Comparison of ENCODE assay signal across 18 cellular contexts in the genomic region with DNA sequence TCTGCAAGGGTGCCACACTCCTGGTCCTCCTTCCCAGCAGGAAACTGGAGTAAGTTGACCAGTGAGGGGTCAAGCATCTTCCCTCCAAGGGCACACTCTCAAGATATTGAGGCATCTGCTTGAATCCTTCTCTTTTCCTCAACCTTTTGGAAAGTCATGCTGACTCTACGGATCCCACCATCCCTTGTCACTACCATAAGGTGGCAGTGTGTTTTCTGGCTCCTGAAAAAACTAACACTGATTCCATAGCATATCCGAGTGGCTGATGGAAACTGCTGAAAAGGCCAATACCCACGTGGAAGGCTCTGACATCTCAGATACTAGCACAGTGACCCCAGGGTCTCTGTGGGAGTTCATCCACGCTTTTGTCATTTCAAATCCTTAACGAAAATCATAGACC. TPM values are rescaled to one million over a fixed set of nuclear protein-coding genes. Genes with fewer than 3 reads are reported as not detected.
"Had no signal": no experiment of that assay in that cellular context is flagged by ENCODE, and none has a peak within 500 bp of the region (broad histone marks: within the 10 kb centered on the region; RNA-seq: fewer than 3 reads in every experiment).

No MANE protein-coding gene starts in this region.

- H3K27ac ChIP-seq: coronary artery, esophagus squamous epithelium, psoas muscle, sigmoid colon had no signal

- DNase-seq: activated CD4-positive, alpha-beta T cell treated with anti-CD3 and anti-CD28 coated beads, Interleukin-2, amount 50 U/mL, for 4 hours; activated CD4-positive, CD25-positive, alpha-beta regulatory T cell treated with anti-CD3 and anti-CD28 coated beads, Interleukin-2, amount 50 U/mL, for 72 hours; activated naive CD4-positive, alpha-beta T cell treated with anti-CD3 and anti-CD28 coated beads for 36 hours; caudate nucleus; esophagus squamous epithelium; hypothalamus; immature natural killer cell; psoas muscle; sigmoid colon; stimulated activated CD4-positive, alpha-beta T cell treated with anti-CD3 and anti-CD28 coated beads, Interleukin-2, amount 100 ng/mL, for 24 hours had no signal

- ATAC-seq: activated T-helper 17 cell treated with anti-CD3 and anti-CD28 coated beads, Interleukin-2, amount 50 U/mL, for 72 hours; psoas muscle had no signal

- H3K9me3 ChIP-seq: esophagus squamous epithelium, psoas muscle, sigmoid colon had no signal

- H3K4me1 ChIP-seq: esophagus squamous epithelium, psoas muscle, sigmoid colon had no signal

- H3K27me3 ChIP-seq: esophagus squamous epithelium, sigmoid colon had no signal

- H3K4me3 ChIP-seq: coronary artery, esophagus squamous epithelium, psoas muscle, sigmoid colon had no signal

- FAIRE-seq: astrocyte had no signal

RNA-seq across cellular contexts. Expression of gene GPR45, which starts 37.1 kb away (rescaled TPM):
- total RNA-seq: activated naive CD4-positive, alpha-beta T cell treated with anti-CD3 and anti-CD28 coated beads for 36 hours; activated T-helper 17 cell treated with anti-CD3 and anti-CD28 coated beads, Interleukin-2, amount 50 U/mL, for 72 hours; astrocyte; esophagus squamous epithelium; fibroblast of villous mesenchyme; liver; omental fat pad; psoas muscle; sigmoid colon; ureter had no signal
- polyA plus RNA-seq: adipose tissue, immature natural killer cell, liver, sigmoid colon had no signal
